In genomic region chr10:66629976-66630375, GRCh38 we compare ENCODE assay signal across 16 cellular contexts.
"Had no signal": no experiment of that assay in that cellular context is flagged by ENCODE, and none has a peak within 500 bp of the region (broad histone marks: within the 10 kb centered on the region; RNA-seq: fewer than 3 reads in every experiment).

No MANE protein-coding gene starts in this region.

- H3K9me3 ChIP-seq: gastroesophageal sphincter, heart left ventricle, mucosa of descending colon, vagina had no signal

- H3K4me1 ChIP-seq: gastroesophageal sphincter, vagina had no signal

- H3K4me3 ChIP-seq: coronary artery, gastroesophageal sphincter, heart left ventricle, mucosa of descending colon, vagina had no signal

- ATAC-seq: gastroesophageal sphincter; heart left ventricle; mucosa of descending colon; stimulated activated naive CD8-positive, alpha-beta T cell treated with anti-CD3 and anti-CD28 coated beads, Interleukin-15, amount 100 ng/mL, for 72 hours; WTC11 had no signal

- H3K27me3 ChIP-seq: gastroesophageal sphincter, heart left ventricle, vagina had no signal

- H3K27ac ChIP-seq: coronary artery, gastroesophageal sphincter, heart left ventricle, vagina had no signal

- DNase-seq: activated CD4-positive, alpha-beta memory T cell treated with anti-CD3 and anti-CD28 coated beads for 36 hours; activated CD4-positive, alpha-beta T cell treated with anti-CD3 and anti-CD28 coated beads for 4 hours; activated T-cell treated with anti-CD3 and anti-CD28 coated beads for 4 hours; heart left ventricle; mesenchymal stem cell; mucosa of descending colon; naive B cell; small intestine; stimulated activated CD4-positive, alpha-beta T cell treated with anti-CD3 and anti-CD28 coated beads, Interleukin-15, amount 100 ng/mL, for 24 hours; stimulated activated CD4-positive, alpha-beta T cell treated with anti-CD3 and anti-CD28 coated beads, Interleukin-2, amount 100 ng/mL, for 48 hours; stimulated activated naive CD8-positive, alpha-beta T cell treated with anti-CD3 and anti-CD28 coated beads, Interleukin-15, amount 100 ng/mL, for 72 hours; trophoblast cell had no signal

- H3K36me3 ChIP-seq: gastroesophageal sphincter, heart left ventricle, vagina had no signal
